ENCODE assay signal across 1 cellular context in the genomic region with DNA sequence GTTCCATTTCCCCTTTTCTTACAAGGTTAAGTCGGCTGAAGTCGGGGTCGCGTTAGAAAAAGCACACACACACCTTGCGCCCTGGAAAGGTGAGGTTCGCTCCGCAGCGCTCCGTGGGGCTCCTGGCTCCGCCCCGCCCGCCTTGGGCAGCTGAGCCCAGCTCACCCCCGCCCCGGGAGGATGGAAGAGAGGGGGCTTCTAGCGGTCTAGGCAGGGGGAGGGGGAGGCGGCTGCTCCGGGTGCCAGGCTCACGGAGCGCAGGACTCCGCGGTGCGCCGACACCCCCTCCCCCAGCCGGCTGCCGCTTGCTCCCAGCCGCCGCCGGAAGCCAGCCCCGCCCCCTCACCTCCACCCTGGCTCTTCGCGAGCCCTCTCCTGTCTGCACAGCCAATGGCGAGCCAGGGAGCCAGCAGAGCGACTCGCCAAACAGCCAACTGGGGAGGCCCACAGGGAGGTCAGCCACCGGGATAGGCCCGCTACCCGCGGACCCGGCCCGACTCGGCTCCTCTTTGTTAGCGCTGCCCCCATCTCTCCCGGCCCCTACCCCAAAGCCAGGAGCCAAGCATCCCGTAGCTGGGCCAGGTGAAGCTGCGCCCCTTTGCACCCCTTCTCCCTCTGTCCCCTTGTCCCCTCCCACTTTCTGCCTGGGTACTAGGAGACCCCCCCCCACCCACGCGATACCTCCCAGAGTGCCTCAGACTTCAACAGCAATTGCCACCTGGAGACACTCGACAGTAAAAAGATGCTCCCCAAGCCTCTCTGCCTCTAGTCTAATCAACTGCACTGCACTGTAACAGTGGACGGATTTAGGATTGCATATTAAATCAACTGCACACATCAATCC.
TF ChIP-seq lines count a peak whose summit lies in the region.

No MANE protein-coding gene starts in this region.

TF ChIP-seq in K562, 482 proteins besides CTCF, POLR2A, EP300 and RAD21 (continued from another document and continues in another):
- TF ChIP-seq, protein P1, sequence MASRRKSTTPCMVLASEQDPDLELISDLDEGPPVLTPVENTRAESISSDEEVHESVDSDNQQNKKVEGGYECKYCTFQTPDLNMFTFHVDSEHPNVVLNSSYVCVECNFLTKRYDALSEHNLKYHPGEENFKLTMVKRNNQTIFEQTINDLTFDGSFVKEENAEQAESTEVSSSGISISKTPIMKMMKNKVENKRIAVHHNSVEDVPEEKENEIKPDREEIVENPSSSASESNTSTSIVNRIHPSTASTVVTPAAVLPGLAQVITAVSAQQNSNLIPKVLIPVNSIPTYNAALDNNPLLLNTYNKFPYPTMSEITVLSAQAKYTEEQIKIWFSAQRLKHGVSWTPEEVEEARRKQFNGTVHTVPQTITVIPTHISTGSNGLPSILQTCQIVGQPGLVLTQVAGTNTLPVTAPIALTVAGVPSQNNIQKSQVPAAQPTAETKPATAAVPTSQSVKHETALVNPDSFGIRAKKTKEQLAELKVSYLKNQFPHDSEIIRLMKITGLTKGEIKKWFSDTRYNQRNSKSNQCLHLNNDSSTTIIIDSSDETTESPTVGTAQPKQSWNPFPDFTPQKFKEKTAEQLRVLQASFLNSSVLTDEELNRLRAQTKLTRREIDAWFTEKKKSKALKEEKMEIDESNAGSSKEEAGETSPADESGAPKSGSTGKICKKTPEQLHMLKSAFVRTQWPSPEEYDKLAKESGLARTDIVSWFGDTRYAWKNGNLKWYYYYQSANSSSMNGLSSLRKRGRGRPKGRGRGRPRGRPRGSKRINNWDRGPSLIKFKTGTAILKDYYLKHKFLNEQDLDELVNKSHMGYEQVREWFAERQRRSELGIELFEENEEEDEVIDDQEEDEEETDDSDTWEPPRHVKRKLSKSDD (conservative IDR thresholded peaks at IDR 0.05; ENCODE audit: low read length): no peak
- 0 out of 4 replicates have a peak, but pooled peaks of 1 of the 2 experiments have one; percentile 34 for TF ChIP-seq NONO (IDR thresholded peaks at IDR 0.05; ENCODE audit: low read depth in 2 of 2, low read length in 1 of 2)
- peak; percentile 95 for TF ChIP-seq NFYB (IDR thresholded peaks at IDR 0.05; ENCODE audit: extremely low read depth, insufficient read length)
- TF ChIP-seq SMARCA5 (IDR thresholded peaks at IDR 0.05): no peak
- TF ChIP-seq CC2D1A (IDR thresholded peaks at IDR 0.05): no peak
- peak; percentile 67 for TF ChIP-seq PRPF4 (IDR thresholded peaks at IDR 0.05; ENCODE audit: insufficient read depth, low read depth, low read length, poor library complexity, severe bottlenecking)
- TF ChIP-seq RBM25 (IDR thresholded peaks at IDR 0.05; ENCODE audit: low read depth, low read length, severe bottlenecking): peak; percentile 96
- TF ChIP-seq SRSF7 (optimal IDR thresholded peaks at IDR 0.05; ENCODE audit: low read depth, low read length): no peak
- peak; percentile 27; the same call in 1 of the 2 replicates for TF ChIP-seq FOSL1 (tag; conservative IDR thresholded peaks at IDR 0.05)
- no peak for TF ChIP-seq RBM34 (IDR thresholded peaks at IDR 0.05; ENCODE audit: borderline replicate concordance, insufficient read depth, low read length)
- TF ChIP-seq MCM3 (IDR thresholded peaks at IDR 0.05): no peak
- TF ChIP-seq PHF21A (IDR thresholded peaks at IDR 0.05; ENCODE audit: borderline replicate concordance, low read depth): no peak
- TF ChIP-seq, protein P2, sequence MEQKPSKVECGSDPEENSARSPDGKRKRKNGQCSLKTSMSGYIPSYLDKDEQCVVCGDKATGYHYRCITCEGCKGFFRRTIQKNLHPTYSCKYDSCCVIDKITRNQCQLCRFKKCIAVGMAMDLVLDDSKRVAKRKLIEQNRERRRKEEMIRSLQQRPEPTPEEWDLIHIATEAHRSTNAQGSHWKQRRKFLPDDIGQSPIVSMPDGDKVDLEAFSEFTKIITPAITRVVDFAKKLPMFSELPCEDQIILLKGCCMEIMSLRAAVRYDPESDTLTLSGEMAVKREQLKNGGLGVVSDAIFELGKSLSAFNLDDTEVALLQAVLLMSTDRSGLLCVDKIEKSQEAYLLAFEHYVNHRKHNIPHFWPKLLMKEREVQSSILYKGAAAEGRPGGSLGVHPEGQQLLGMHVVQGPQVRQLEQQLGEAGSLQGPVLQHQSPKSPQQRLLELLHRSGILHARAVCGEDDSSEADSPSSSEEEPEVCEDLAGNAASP (IDR thresholded peaks at IDR 0.05): no peak
- TF ChIP-seq TCF7 (IDR thresholded peaks at IDR 0.05; ENCODE audit: borderline replicate concordance): no peak
- TF ChIP-seq ILF3 (IDR thresholded peaks at IDR 0.05; ENCODE audit: borderline replicate concordance): no peak
- TF ChIP-seq OTX1 (CRISPR knock-in tag; IDR thresholded peaks at IDR 0.05): peak; percentile 83; the same call in 1 of the 2 replicates
- TF ChIP-seq ZNF79 (CRISPR knock-in tag; IDR thresholded peaks at IDR 0.05; ENCODE audit: low read depth): no peak
- TF ChIP-seq ZBTB1 (CRISPR knock-in tag; IDR thresholded peaks at IDR 0.05; ENCODE audit: borderline replicate concordance, low read depth): no peak
- 0 out of 2 replicates have a peak, but pooled peaks have one; percentile 49 for TF ChIP-seq NR4A1 (CRISPR knock-in tag; IDR thresholded peaks at IDR 0.05)
- no peak for TF ChIP-seq NR4A1 (tag; IDR thresholded peaks at IDR 0.05)
- TF ChIP-seq NFATC3 (IDR thresholded peaks at IDR 0.05): no peak
- TF ChIP-seq, protein P3, sequence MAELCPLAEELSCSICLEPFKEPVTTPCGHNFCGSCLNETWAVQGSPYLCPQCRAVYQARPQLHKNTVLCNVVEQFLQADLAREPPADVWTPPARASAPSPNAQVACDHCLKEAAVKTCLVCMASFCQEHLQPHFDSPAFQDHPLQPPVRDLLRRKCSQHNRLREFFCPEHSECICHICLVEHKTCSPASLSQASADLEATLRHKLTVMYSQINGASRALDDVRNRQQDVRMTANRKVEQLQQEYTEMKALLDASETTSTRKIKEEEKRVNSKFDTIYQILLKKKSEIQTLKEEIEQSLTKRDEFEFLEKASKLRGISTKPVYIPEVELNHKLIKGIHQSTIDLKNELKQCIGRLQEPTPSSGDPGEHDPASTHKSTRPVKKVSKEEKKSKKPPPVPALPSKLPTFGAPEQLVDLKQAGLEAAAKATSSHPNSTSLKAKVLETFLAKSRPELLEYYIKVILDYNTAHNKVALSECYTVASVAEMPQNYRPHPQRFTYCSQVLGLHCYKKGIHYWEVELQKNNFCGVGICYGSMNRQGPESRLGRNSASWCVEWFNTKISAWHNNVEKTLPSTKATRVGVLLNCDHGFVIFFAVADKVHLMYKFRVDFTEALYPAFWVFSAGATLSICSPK (IDR thresholded peaks at IDR 0.05; ENCODE audit: borderline replicate concordance): no peak
- peak; percentile 12; the same call in 1 of the 2 replicates for TF ChIP-seq GATAD2A (IDR thresholded peaks at IDR 0.05)
- TF ChIP-seq CHD1 (IDR thresholded peaks at IDR 0.05; ENCODE audit: low read length): no peak
- TF ChIP-seq ZNF408 (CRISPR knock-in tag; IDR thresholded peaks at IDR 0.05; ENCODE audit: low read depth): no peak
- peak; percentile 49 for TF ChIP-seq SUPT5H (IDR thresholded peaks at IDR 0.05)
- TF ChIP-seq, protein P4, sequence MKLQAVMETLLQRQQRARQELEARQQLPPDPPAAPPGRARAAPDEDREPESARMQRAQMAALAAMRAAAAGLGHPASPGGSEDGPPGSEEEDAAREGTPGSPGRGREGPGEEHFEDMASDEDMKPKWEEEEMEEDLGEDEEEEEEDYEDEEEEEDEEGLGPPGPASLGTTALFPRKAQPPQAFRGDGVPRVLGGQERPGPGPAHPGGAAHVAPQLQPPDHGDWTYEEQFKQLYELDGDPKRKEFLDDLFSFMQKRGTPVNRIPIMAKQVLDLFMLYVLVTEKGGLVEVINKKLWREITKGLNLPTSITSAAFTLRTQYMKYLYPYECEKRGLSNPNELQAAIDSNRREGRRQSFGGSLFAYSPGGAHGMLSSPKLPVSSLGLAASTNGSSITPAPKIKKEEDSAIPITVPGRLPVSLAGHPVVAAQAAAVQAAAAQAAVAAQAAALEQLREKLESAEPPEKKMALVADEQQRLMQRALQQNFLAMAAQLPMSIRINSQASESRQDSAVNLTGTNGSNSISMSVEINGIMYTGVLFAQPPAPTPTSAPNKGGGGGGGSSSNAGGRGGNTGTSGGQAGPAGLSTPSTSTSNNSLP (IDR thresholded peaks at IDR 0.05; ENCODE audit: borderline replicate concordance, low read depth, low read length): no peak
- no peak for TF ChIP-seq HDAC8 (tag; IDR thresholded peaks at IDR 0.05)
- no peak for TF ChIP-seq ZNF780A (CRISPR knock-in tag; IDR thresholded peaks at IDR 0.05)
- no peak for TF ChIP-seq SMARCC2 (IDR thresholded peaks at IDR 0.05; ENCODE audit: low read depth)
- TF ChIP-seq MBD2 (IDR thresholded peaks at IDR 0.05; ENCODE audit: borderline replicate concordance, low read depth): peak; percentile 98
- TF ChIP-seq GATAD2B (IDR thresholded peaks at IDR 0.05; ENCODE audit: borderline replicate concordance): no peak
- no peak for TF ChIP-seq HDAC6 (IDR thresholded peaks at IDR 0.05; ENCODE audit: low read depth, low read length)
- peak; percentile 51 for TF ChIP-seq SMARCB1 (IDR thresholded peaks at IDR 0.05; ENCODE audit: insufficient read length, low read depth)
- TF ChIP-seq, protein P5, sequence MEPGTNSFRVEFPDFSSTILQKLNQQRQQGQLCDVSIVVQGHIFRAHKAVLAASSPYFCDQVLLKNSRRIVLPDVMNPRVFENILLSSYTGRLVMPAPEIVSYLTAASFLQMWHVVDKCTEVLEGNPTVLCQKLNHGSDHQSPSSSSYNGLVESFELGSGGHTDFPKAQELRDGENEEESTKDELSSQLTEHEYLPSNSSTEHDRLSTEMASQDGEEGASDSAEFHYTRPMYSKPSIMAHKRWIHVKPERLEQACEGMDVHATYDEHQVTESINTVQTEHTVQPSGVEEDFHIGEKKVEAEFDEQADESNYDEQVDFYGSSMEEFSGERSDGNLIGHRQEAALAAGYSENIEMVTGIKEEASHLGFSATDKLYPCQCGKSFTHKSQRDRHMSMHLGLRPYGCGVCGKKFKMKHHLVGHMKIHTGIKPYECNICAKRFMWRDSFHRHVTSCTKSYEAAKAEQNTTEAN (CRISPR knock-in tag; IDR thresholded peaks at IDR 0.05): no peak
- TF ChIP-seq, protein P6, sequence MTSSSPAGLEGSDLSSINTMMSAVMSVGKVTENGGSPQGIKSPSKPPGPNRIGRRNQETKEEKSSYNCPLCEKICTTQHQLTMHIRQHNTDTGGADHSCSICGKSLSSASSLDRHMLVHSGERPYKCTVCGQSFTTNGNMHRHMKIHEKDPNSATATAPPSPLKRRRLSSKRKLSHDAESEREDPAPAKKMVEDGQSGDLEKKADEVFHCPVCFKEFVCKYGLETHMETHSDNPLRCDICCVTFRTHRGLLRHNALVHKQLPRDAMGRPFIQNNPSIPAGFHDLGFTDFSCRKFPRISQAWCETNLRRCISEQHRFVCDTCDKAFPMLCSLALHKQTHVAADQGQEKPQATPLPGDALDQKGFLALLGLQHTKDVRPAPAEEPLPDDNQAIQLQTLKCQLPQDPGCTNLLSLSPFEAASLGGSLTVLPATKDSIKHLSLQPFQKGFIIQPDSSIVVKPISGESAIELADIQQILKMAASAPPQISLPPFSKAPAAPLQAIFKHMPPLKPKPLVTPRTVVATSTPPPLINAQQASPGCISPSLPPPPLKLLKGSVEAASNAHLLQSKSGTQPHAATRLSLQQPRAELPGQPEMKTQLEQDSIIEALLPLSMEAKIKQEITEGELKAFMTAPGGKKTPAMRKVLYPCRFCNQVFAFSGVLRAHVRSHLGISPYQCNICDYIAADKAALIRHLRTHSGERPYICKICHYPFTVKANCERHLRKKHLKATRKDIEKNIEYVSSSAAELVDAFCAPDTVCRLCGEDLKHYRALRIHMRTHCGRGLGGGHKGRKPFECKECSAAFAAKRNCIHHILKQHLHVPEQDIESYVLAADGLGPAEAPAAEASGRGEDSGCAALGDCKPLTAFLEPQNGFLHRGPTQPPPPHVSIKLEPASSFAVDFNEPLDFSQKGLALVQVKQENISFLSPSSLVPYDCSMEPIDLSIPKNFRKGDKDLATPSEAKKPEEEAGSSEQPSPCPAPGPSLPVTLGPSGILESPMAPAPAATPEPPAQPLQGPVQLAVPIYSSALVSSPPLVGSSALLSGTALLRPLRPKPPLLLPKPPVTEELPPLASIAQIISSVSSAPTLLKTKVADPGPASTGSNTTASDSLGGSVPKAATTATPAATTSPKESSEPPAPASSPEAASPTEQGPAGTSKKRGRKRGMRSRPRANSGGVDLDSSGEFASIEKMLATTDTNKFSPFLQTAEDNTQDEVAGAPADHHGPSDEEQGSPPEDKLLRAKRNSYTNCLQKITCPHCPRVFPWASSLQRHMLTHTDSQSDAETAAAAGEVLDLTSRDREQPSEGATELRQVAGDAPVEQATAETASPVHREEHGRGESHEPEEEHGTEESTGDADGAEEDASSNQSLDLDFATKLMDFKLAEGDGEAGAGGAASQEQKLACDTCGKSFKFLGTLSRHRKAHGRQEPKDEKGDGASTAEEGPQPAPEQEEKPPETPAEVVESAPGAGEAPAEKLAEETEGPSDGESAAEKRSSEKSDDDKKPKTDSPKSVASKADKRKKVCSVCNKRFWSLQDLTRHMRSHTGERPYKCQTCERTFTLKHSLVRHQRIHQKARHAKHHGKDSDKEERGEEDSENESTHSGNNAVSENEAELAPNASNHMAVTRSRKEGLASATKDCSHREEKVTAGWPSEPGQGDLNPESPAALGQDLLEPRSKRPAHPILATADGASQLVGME (CRISPR knock-in tag; IDR thresholded peaks at IDR 0.05): 0 out of 2 replicates have a peak, but pooled peaks have one; percentile 50
- no peak for TF ChIP-seq POLR2B (IDR thresholded peaks at IDR 0.05; ENCODE audit: low read depth, partially characterized antibody)
- TF ChIP-seq, protein P7, sequence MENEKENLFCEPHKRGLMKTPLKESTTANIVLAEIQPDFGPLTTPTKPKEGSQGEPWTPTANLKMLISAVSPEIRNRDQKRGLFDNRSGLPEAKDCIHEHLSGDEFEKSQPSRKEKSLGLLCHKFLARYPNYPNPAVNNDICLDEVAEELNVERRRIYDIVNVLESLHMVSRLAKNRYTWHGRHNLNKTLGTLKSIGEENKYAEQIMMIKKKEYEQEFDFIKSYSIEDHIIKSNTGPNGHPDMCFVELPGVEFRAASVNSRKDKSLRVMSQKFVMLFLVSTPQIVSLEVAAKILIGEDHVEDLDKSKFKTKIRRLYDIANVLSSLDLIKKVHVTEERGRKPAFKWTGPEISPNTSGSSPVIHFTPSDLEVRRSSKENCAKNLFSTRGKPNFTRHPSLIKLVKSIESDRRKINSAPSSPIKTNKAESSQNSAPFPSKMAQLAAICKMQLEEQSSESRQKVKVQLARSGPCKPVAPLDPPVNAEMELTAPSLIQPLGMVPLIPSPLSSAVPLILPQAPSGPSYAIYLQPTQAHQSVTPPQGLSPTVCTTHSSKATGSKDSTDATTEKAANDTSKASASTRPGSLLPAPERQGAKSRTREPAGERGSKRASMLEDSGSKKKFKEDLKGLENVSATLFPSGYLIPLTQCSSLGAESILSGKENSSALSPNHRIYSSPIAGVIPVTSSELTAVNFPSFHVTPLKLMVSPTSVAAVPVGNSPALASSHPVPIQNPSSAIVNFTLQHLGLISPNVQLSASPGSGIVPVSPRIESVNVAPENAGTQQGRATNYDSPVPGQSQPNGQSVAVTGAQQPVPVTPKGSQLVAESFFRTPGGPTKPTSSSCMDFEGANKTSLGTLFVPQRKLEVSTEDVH (IDR thresholded peaks at IDR 0.05; ENCODE audit: low read depth, partially characterized antibody): no peak
